ENCODE assay signal across 14 cellular contexts in the genomic region with DNA sequence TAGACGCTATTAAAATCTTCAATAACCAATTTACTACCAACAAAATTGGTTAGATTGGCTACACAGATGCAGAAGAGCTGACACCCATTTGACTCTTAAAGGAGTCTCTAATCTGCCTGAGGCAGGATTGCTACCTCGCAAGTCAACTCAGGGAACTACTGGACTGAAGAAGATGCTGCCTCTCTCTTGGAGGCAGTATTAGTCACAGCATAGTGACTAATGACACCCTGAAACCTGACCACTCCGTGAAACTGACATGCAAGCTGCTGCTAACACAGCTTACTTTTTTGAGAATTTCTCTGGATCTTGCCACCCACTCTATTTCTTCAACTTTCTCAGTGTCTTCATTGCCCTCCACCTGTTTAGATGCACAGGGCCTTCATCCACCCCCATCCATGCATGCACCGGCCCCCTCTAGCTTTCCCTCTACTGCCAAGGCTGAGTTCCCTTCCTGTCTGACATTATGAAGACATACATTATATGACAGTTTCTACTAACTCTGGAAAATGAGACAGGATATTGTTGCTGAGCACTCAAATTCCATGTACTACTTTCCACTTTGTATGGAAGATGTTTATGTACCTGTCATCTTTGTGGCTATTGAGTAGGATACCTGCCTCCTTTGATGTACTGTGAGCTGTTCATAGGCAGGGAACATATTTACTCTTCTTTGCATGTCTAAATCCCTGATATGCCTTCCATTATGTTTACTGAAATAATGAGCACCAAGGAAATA.
DNase-seq lines count a peak whose midpoint lies in the region; ATAC-seq and TF ChIP-seq lines count a peak whose summit lies in the region.
"Had no signal": no experiment of that assay in that cellular context is flagged by ENCODE, and none has a peak within 500 bp of the region (broad histone marks: within the 10 kb centered on the region; RNA-seq: fewer than 3 reads in every experiment).

No MANE protein-coding gene starts in this region.

- no peak for TF ChIP-seq CTCF in choroid plexus epithelial cell (conservative IDR thresholded peaks at IDR 0.05; ENCODE audit: low read depth, low read length)

- ATAC-seq in HG02938 (IDR thresholded peaks at IDR 0.05; ENCODE audit: unreplicated experiment) (no peak), GM18870 (IDR thresholded peaks at IDR 0.05; ENCODE audit: unreplicated experiment) (no peak)
- ATAC-seq: heart left ventricle, mucosa of descending colon had no signal

- intact Hi-C loops in cardiac septum (cut with DNase I): no loop called here

- H3K4me3 ChIP-seq in choroid plexus epithelial cell (ENCODE audit: low read depth, low read length): no peak overlapping the region
- H3K4me3 ChIP-seq: heart left ventricle, mucosa of descending colon had no signal

- peak; percentile 7 for DNase-seq in DMS53 (lab: John Stamatoyannopoulos, UW)
- no peak for DNase-seq in DMS53 treated with DMSO at 0.1 percent for 48 hours (lab: John Stamatoyannopoulos, UW; ENCODE audit: unreplicated experiment)
- DNase-seq in LHCN-M2 (ENCODE audit: low read depth): peak; percentile 59
- DNase-seq in choroid plexus epithelial cell (ENCODE audit: low read depth): peak; percentile 47
- DNase-seq in renal cortical epithelial cell (ENCODE audit: low read depth): peak; percentile 82
- no peak for DNase-seq in cardiac septum (ENCODE audit: low spot score)
- DNase-seq: 8988T; activated CD4-positive, alpha-beta T cell treated with anti-CD3 and anti-CD28 coated beads for 48 hours; activated gamma-delta T cell treated with Interleukin-2 at 50 U/mL for 16 hours; heart left ventricle; mucosa of descending colon; small intestine had no signal

Comparison
In these comparisons a context has a peak if more than half of its experiments do, and no peak if none do; other contexts are left out.
1. DNase-seq: peak in DMS53 (single experiment), LHCN-M2 (single experiment), choroid plexus epithelial cell (single experiment) and renal cortical epithelial cell (single experiment); none in DMS53 treated with DMSO at 0.1 percent for 48 hours (single experiment) and cardiac septum (single experiment).